In the genomic region with DNA sequence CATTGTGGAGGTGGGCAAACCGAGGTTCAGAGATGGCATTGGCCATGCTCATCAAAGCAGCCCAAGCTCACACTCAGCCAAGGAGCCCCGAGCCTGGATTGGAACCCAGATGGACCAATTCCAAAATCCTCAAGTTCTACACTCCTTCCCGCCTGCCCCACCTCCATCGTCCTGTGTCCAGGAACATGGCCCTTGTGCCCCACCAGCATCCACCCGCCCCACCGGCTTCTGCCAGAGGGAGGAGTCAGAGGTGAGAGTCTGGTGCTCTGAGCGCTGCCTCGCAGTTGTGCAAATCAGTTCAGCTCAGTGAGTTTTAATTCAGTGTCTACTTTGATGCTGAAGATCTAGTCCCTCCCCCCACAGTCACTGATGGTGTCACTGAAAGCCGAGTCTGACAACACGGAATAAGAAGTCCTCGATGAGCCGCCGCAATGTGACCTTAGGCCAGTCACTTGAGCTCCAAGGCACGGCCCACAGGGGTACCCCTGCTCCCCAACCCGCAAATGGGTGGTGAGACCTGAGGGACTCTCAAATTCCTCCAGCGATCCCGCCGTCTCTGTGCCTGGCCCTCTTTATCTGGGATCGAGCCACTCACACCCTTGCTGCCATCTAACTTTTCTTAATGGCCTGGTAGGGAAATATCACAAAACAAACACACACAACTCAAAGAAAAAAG, we compare ENCODE assay signal across 11 cellular contexts. TPM values are rescaled to one million over a fixed set of nuclear protein-coding genes. Genes with fewer than 3 reads are reported as not detected.
DNase-seq lines count a peak whose midpoint lies in the region; ATAC-seq and TF ChIP-seq lines count a peak whose summit lies in the region.
"Had no signal": no experiment of that assay in that cellular context is flagged by ENCODE, and none has a peak within 500 bp of the region (broad histone marks: within the 10 kb centered on the region; RNA-seq: fewer than 3 reads in every experiment).

No MANE protein-coding gene starts in this region.

- H3K4me1 ChIP-seq in lung (ENCODE audit: control insufficient read depth in 2 of 2, insufficient read depth in 2 of 2, low read length in 2 of 2) = peaks cover 0 to 14% of the 10 kb centered on the region in 2 donors
- H3K4me1 ChIP-seq in subcutaneous abdominal adipose tissue (ENCODE audit: control insufficient read depth in 5 of 5, insufficient read depth in 5 of 5, low read length in 5 of 5) = peaks cover 2 to 36% (median 24%) of the 10 kb centered on the region in 5 donors

- TF ChIP-seq CTCF in lung (IDR thresholded peaks at IDR 0.05; ENCODE audit: control extremely low read depth, extremely low read depth) = no peak

- H3K36me3 ChIP-seq in lung (ENCODE audit: control insufficient read depth in 2 of 2, insufficient read depth in 2 of 2, low read length in 2 of 2) (no peaks in the 10 kb centered on the region), subcutaneous abdominal adipose tissue (ENCODE audit: control insufficient read depth in 5 of 5, insufficient read depth in 5 of 5, low read length in 5 of 5) (peaks cover 0 to 10% (median 0%) of the 10 kb centered on the region in 5 donors)

- H3K4me3 Mint-ChIP-seq in activated T-cell treated with anti-CD3 and anti-CD28 coated beads, Interleukin-2, amount 50 U/mL, for 4 hours = peak overlapping the region; percentile 67
- H3K4me3 Mint-ChIP-seq: mesothelial cell of epicardium had no signal

- H3K27ac ChIP-seq in lung (ENCODE audit: low read depth in 1 of 2, low read length in 1 of 2) (peak overlapping the region in 1 of 2 donors; percentile 66), subcutaneous abdominal adipose tissue (ENCODE audit: low read depth, low read length) (peak overlapping the region; percentile 62)
- H3K27ac ChIP-seq: SK-N-MC had no signal

- no peak for DNase-seq in activated T-cell treated with anti-CD3 and anti-CD28 coated beads, Interleukin-2, amount 50 U/mL, for 4 hours
- DNase-seq in activated T-cell treated with anti-CD3 and anti-CD28 coated beads, Interleukin-2, amount 50 U/mL, for 1 hour = no peak
- peak; percentile 31 to 32 for DNase-seq in activated T-cell treated with anti-CD3 and anti-CD28 coated beads, Interleukin-2, amount 50 U/mL, for 48 hours
- DNase-seq in lung (ENCODE audit: low spot score) (peak; percentile 61), amniotic stem cell (lab: John Stamatoyannopoulos, UW) (no peak)
- no peak for DNase-seq in stimulated activated CD8-positive, alpha-beta memory T cell treated with anti-CD3 and anti-CD28 coated beads, Interleukin-4, amount 100 ng/mL, for 48 hours
- DNase-seq: NCI-H524 had no signal

- no peak for ATAC-seq in activated T-cell treated with anti-CD3 and anti-CD28 coated beads, Interleukin-2, amount 50 U/mL, for 4 hours
- ATAC-seq in lung (ENCODE audit: insufficient read depth, low FRiP score) = no peak
- no peak for ATAC-seq in HG03460 (IDR thresholded peaks at IDR 0.05; ENCODE audit: unreplicated experiment)

- H3K27me3 ChIP-seq in lung (ENCODE audit: control insufficient read depth, insufficient read depth) (no peaks in the 10 kb centered on the region), subcutaneous abdominal adipose tissue (ENCODE audit: control insufficient read depth in 5 of 5, insufficient read depth in 4 of 5, low read length in 5 of 5) (no peaks in the 10 kb centered on the region)

- peak overlapping the region in 1 of 5 donors; percentile 21 for H3K9ac ChIP-seq in subcutaneous abdominal adipose tissue (ENCODE audit: low read length in 5 of 5)

- no peaks in the 10 kb centered on the region for H3K27me3 Mint-ChIP-seq in activated T-cell treated with anti-CD3 and anti-CD28 coated beads, Interleukin-2, amount 50 U/mL, for 4 hours (ENCODE audit: low read depth)

- no peaks in the 10 kb centered on the region for H3K36me3 Mint-ChIP-seq in activated T-cell treated with anti-CD3 and anti-CD28 coated beads, Interleukin-2, amount 50 U/mL, for 4 hours (ENCODE audit: insufficient read depth)
- H3K36me3 Mint-ChIP-seq: mesothelial cell of epicardium had no signal

- WGBS in lung, 2 donors = 55 to 56% methylated on average over 19 of the region's 19 CpGs

- H3K4me1 Mint-ChIP-seq in activated T-cell treated with anti-CD3 and anti-CD28 coated beads, Interleukin-2, amount 50 U/mL, for 4 hours (ENCODE audit: low read depth) = peaks cover 25% of the 10 kb centered on the region

- H3K9me3 Mint-ChIP-seq in activated T-cell treated with anti-CD3 and anti-CD28 coated beads, Interleukin-2, amount 50 U/mL, for 4 hours = no peaks in the 10 kb centered on the region
- H3K9me3 Mint-ChIP-seq: mesothelial cell of epicardium had no signal

- H3K9me3 ChIP-seq in lung (ENCODE audit: control insufficient read depth in 2 of 2, insufficient read depth in 1 of 2, low read length in 1 of 2) (no peaks in the 10 kb centered on the region), subcutaneous abdominal adipose tissue (ENCODE audit: control insufficient read depth in 5 of 5, low read length in 5 of 5) (no peaks in the 10 kb centered on the region)

- no peak overlapping the region for H3K4me3 ChIP-seq in lung
- H3K4me3 ChIP-seq in subcutaneous abdominal adipose tissue (ENCODE audit: low read depth in 1 of 5, low read length in 5 of 5) = peak overlapping the region in 1 of 5 donors; percentile 44
- H3K4me3 ChIP-seq: SK-N-MC had no signal

RNA-seq across cellular contexts. Expression of a gene that starts 26.3 kb away (rescaled TPM):
- 10 to 100 TPM; 28.6 to 31.5 (median 29.3) TPM for total RNA-seq in activated T-cell treated with anti-CD3 and anti-CD28 coated beads, Interleukin-2, amount 50 U/mL, for 4 hours
- 10 to 100 TPM; 25.5 to 33.3 TPM for total RNA-seq in lung
- polyA plus RNA-seq in lung = 10 to 100 TPM; 17.5 to 22.3 TPM

Comparison
In these comparisons a context has a peak if more than half of its experiments do, and no peak if none do; other contexts are left out.
1. DNase-seq: peak in activated T-cell treated with anti-CD3 and anti-CD28 coated beads, Interleukin-2, amount 50 U/mL, for 48 hours (2 of 2) and lung (single experiment); none in activated T-cell treated with anti-CD3 and anti-CD28 coated beads, Interleukin-2, amount 50 U/mL, for 4 hours (single experiment), activated T-cell treated with anti-CD3 and anti-CD28 coated beads, Interleukin-2, amount 50 U/mL, for 1 hour (single experiment), stimulated activated CD8-positive, alpha-beta memory T cell treated with anti-CD3 and anti-CD28 coated beads, Interleukin-4, amount 100 ng/mL, for 48 hours (single experiment) and amniotic stem cell (single experiment).